Comparison of ENCODE assay signal across 1 cellular context in the genomic region with DNA sequence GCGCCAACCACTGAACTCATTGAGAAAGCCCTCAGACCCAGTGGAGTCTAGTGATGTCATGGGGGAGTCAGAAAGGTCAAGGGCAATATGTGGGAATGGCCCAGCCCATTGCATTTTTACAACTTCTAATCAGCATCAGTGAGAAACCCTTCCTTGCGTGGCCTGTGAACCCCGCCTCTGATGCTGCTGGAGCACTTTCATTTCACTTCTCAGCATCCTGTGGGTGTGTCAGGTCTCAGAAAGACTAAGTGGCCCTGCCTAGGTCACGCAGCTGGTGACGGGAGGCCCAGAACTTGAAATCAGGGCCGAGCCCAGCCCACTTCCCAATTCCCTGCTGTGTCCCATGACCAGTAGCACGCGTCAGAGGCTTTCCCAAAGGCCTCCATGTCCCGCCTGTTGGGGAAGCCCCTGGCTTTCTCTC.
TF ChIP-seq lines count a peak whose summit lies in the region.

No MANE protein-coding gene starts in this region.

TF ChIP-seq in HepG2, 621 proteins besides CTCF, POLR2A, EP300 and RAD21:
- TF ChIP-seq, protein P1, sequence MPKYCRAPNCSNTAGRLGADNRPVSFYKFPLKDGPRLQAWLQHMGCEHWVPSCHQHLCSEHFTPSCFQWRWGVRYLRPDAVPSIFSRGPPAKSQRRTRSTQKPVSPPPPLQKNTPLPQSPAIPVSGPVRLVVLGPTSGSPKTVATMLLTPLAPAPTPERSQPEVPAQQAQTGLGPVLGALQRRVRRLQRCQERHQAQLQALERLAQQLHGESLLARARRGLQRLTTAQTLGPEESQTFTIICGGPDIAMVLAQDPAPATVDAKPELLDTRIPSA (CRISPR knock-in tag; IDR thresholded peaks at IDR 0.05; ENCODE audit: borderline replicate concordance) = no peak
- TF ChIP-seq, protein P2, sequence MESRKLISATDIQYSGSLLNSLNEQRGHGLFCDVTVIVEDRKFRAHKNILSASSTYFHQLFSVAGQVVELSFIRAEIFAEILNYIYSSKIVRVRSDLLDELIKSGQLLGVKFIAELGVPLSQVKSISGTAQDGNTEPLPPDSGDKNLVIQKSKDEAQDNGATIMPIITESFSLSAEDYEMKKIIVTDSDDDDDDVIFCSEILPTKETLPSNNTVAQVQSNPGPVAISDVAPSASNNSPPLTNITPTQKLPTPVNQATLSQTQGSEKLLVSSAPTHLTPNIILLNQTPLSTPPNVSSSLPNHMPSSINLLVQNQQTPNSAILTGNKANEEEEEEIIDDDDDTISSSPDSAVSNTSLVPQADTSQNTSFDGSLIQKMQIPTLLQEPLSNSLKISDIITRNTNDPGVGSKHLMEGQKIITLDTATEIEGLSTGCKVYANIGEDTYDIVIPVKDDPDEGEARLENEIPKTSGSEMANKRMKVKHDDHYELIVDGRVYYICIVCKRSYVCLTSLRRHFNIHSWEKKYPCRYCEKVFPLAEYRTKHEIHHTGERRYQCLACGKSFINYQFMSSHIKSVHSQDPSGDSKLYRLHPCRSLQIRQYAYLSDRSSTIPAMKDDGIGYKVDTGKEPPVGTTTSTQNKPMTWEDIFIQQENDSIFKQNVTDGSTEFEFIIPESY (CRISPR knock-in tag; IDR thresholded peaks at IDR 0.05) = peak; percentile 46; the same call in 1 of the 2 replicates
